Comparison of ENCODE assay signal across 26 cellular contexts in genomic region chr14:63268746-63269145, GRCh38.
"Had no signal": no experiment of that assay in that cellular context is flagged by ENCODE, and none has a peak within 500 bp of the region (broad histone marks: within the 10 kb centered on the region; RNA-seq: fewer than 3 reads in every experiment).

No MANE protein-coding gene starts in this region.

- FAIRE-seq: bronchial epithelial cell, frontal cortex had no signal

- DNase-seq: activated CD4-positive, alpha-beta memory T cell treated with anti-CD3 and anti-CD28 coated beads for 36 hours; activated CD4-positive, alpha-beta T cell treated with anti-CD3 and anti-CD28 coated beads for 36 hours; activated CD4-positive, alpha-beta T cell treated with anti-CD3 and anti-CD28 coated beads, Interleukin-2, amount 10 ng/mL, durations not matched to agents 24 days and 14 days; activated CD4-positive, CD25-positive, alpha-beta regulatory T cell; activated CD4-positive, CD25-positive, alpha-beta regulatory T cell treated with anti-CD3 and anti-CD28 coated beads, Interleukin-2, amount 50 U/mL, for 72 hours; activated CD8-positive, alpha-beta memory T cell treated with anti-CD3 and anti-CD28 coated beads, Interleukin-2, amount 10 ng/mL, durations not matched to agents 7 days and 5 days; activated CD8-positive, alpha-beta memory T cell treated with anti-CD3 and anti-CD28 coated beads, Interleukin-2, amount 50 U/mL, for 4 hours; activated CD8-positive, alpha-beta T cell treated with anti-CD3 and anti-CD28 coated beads, Interleukin-2, amount 10 ng/mL, durations not matched to agents 7 days and 5 days; activated effector memory CD4-positive, alpha-beta T cell treated with anti-CD3 and anti-CD28 coated beads, Interleukin-2, amount 50 U/mL, for 16 hours; activated naive CD4-positive, alpha-beta T cell treated with anti-CD3 and anti-CD28 coated beads for 36 hours; activated naive CD8-positive, alpha-beta T cell treated with anti-CD3 and anti-CD28 coated beads for 36 hours; activated naive CD8-positive, alpha-beta T cell treated with anti-CD3 and anti-CD28 coated beads, Interleukin-2, amount 50 U/mL, for 24 hours; activated T-cell treated with anti-CD3 and anti-CD28 coated beads, Interleukin-2, amount 50 U/mL, for 1 hour; activated T-cell treated with anti-CD3 and anti-CD28 coated beads, Interleukin-2, amount 50 U/mL, for 48 hours; adrenal gland; amygdala; aorta; brain microvascular endothelial cell; effector memory CD4-positive, alpha-beta T cell; endodermal cell; foreskin fibroblast; head of caudate nucleus; T-helper 2 cell had no signal

- ATAC-seq: activated CD4-positive, alpha-beta T cell treated with anti-CD3 and anti-CD28 coated beads for 36 hours; activated CD8-positive, alpha-beta memory T cell treated with anti-CD3 and anti-CD28 coated beads, Interleukin-2, amount 10 ng/mL, durations not matched to agents 7 days and 5 days; activated CD8-positive, alpha-beta T cell treated with anti-CD3 and anti-CD28 coated beads, Interleukin-2, amount 10 ng/mL, durations not matched to agents 7 days and 5 days; activated naive CD8-positive, alpha-beta T cell treated with anti-CD3 and anti-CD28 coated beads, Interleukin-2, amount 50 U/mL, for 24 hours; esophagus mucosa had no signal
